28 cellular contexts compared by ENCODE assay signal in the genomic region with DNA sequence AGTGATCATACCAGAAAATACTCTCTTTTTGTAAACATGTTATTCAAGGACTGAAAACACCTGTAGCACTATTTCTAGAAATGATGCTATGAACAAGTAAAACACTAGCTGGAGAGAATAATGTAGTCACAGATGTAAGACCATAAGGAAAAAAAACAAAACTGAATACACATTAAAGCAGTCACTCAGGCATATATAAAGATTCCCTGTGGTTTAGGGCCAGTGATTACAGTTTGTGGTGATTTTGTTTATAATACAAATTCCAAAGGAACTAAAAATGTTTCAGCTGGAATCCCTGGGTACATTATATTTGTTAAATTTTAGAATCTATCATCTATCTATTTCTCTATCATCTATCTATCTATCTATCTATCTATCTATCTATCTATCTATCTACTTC.
A peak's percentile ranks its signal among the peaks of the same experiment; 100 is the strongest.
DNase-seq lines count a peak whose midpoint lies in the region; ATAC-seq, FAIRE-seq and TF ChIP-seq lines count a peak whose summit lies in the region.
"Had no signal": no experiment of that assay in that cellular context is flagged by ENCODE, and none has a peak within 500 bp of the region (broad histone marks: within the 10 kb centered on the region; RNA-seq: fewer than 3 reads in every experiment).

No MANE protein-coding gene starts in this region.

- no peak for ATAC-seq in GM21367 (IDR thresholded peaks at IDR 0.05; ENCODE audit: unreplicated experiment)
- ATAC-seq: GM12878, PC-3 had no signal

- H2BK12ac ChIP-seq in H9 (ENCODE audit: insufficient read length, low read depth, low read length) = no peak overlapping the region

- no peak overlapping the region for H3K56ac ChIP-seq in H9 (ENCODE audit: insufficient read length, low read depth, low read length)

- H2AK5ac ChIP-seq in H9 (ENCODE audit: insufficient read length, low read length) = no peak overlapping the region

- no peak for TF ChIP-seq CTCF in H9 (conservative IDR thresholded peaks at IDR 0.05)
- no peak for TF ChIP-seq CTCF in fibroblast of villous mesenchyme (IDR thresholded peaks at IDR 0.05; ENCODE audit: insufficient read depth, low read depth, low read length)

- H3K36me3 Mint-ChIP-seq in H9 (ENCODE audit: insufficient read depth in 1 of 3, low read depth in 3 of 3) = peaks cover 0 to 6% (median 0%) of the 10 kb centered on the region in 3 experiments; a peak in 1 of 7 replicates
- H3K36me3 Mint-ChIP-seq: CD4-positive, CD25-positive, alpha-beta regulatory T cell had no signal

- H4K5ac ChIP-seq in H9 (ENCODE audit: insufficient read length, low read depth, low read length) = no peak overlapping the region

- no peak overlapping the region for H2BK20ac ChIP-seq in H9 (ENCODE audit: low read depth, low read length, poor library complexity, severe bottlenecking)

- FAIRE-seq in H54 (lab: Jason Lieb, UNC) = no peak
- FAIRE-seq: A204.1, GM12878 had no signal

- H2AFZ ChIP-seq in H9 (ENCODE audit: low read length) = no peak overlapping the region

- no peaks in the 10 kb centered on the region for H3K9me3 Mint-ChIP-seq in H9

- H3K27ac ChIP-seq in H9 (ENCODE audit: insufficient read length, low read depth, low read length) = peak overlapping the region; percentile 65
- no peak overlapping the region for H3K27ac ChIP-seq in effector memory CD4-positive, alpha-beta T cell (ENCODE audit: insufficient read depth, low read length, poor library complexity, severe bottlenecking)
- H3K27ac ChIP-seq: BLaER1, HL-60 had no signal

- H3K4ac ChIP-seq in H9 (ENCODE audit: low read depth, low read length) = no peak overlapping the region

- no peak overlapping the region for H3T11ph ChIP-seq in H9 (ENCODE audit: low read length)

- TF ChIP-seq POLR2A in H54 (IDR thresholded peaks at IDR 0.05; ENCODE audit: low read depth, low read length) = no peak

- H3K4me3 ChIP-seq in fibroblast of villous mesenchyme (ENCODE audit: low read depth, low read length) = no peak overlapping the region
- no peak overlapping the region for H3K4me3 ChIP-seq in effector memory CD4-positive, alpha-beta T cell (ENCODE audit: insufficient read depth, low read depth, low read length, poor library complexity, severe bottlenecking)
- H3K4me3 ChIP-seq: BLaER1, GM12878 had no signal

- H3K27ac Mint-ChIP-seq in H9 = peak overlapping the region; percentile 97 to 100 (median 100)
- H3K27ac Mint-ChIP-seq: CD4-positive, CD25-positive, alpha-beta regulatory T cell had no signal

- no peak overlapping the region for H4K91ac ChIP-seq in H9 (ENCODE audit: insufficient read length, low read depth, low read length)

- peak overlapping the region; percentile 43 for H3K4me2 ChIP-seq in H9 (ENCODE audit: insufficient read depth, insufficient read length, low read length)
- H3K4me2 ChIP-seq: BLaER1, SK-N-SH had no signal

- H4K8ac ChIP-seq in H9 (replicated peaks; ENCODE audit: insufficient read length, low read depth, low read length) = no peak overlapping the region

- H3K23ac ChIP-seq in H9 (ENCODE audit: insufficient read length, low read depth, low read length) = no peak overlapping the region

- H3K4me1 Mint-ChIP-seq in H9 = peaks cover 69 to 71% of the 10 kb centered on the region in 2 experiments
- H3K4me1 Mint-ChIP-seq: CD4-positive, CD25-positive, alpha-beta regulatory T cell had no signal

- no peak overlapping the region for H2BK5ac ChIP-seq in H9 (ENCODE audit: insufficient read length, low read length)

- peak overlapping the region in 1 of 2 experiments; percentile 30; a peak in 2 of 5 replicates for H3K4me3 Mint-ChIP-seq in H9
- H3K4me3 Mint-ChIP-seq: CD4-positive, CD25-positive, alpha-beta regulatory T cell had no signal

- H3K14ac ChIP-seq in H9 (ENCODE audit: insufficient read depth, low read length) = no peak overlapping the region

- no peaks in the 10 kb centered on the region for H3K27me3 ChIP-seq in H9 (ENCODE audit: insufficient read depth, low read length)
- no peaks in the 10 kb centered on the region for H3K27me3 ChIP-seq in effector memory CD4-positive, alpha-beta T cell (replicated peaks; ENCODE audit: control insufficient read depth, insufficient read depth, low read length, poor library complexity, severe bottlenecking)
- H3K27me3 ChIP-seq: BLaER1 had no signal

- H2BK120ac ChIP-seq in H9 (ENCODE audit: low read depth, low read length, poor library complexity, severe bottlenecking) = no peak overlapping the region

- DNase-seq in H9 (no peak), M059J (ENCODE audit: low read depth) (peak; percentile 10), fibroblast of villous mesenchyme (ENCODE audit: low read depth) (peak; percentile 36), non-pigmented ciliary epithelial cell (ENCODE audit: low read depth) (peak; percentile 1), H54 (ENCODE audit: insufficient read length, low spot score) (no peak), NCI-H1694 treated with DMSO at 0.1 percent for 48 hours (lab: John Stamatoyannopoulos, UW) (no peak)
- no peak for DNase-seq in effector memory CD4-positive, alpha-beta T cell
- DNase-seq: CD4-positive, CD25-positive, alpha-beta regulatory T cell; COR-L47; DMS 273 treated with DMSO at 0.1 percent for 48 hours; DMS79; EL; GDM1; GOT3; KG1; MM.1S; NCI-H1694; NCI-H2171 treated with DMSO at 0.1 percent for 48 hours; NCI-H524; NCI-H774; PC-3; SK-N-SH; SW 1271 had no signal

- no peaks in the 10 kb centered on the region for H3K79me2 ChIP-seq in H9 (ENCODE audit: insufficient read depth, low read length)

- peaks cover 4% of the 10 kb centered on the region; the same call in 1 of the 2 replicates for H3K4me1 ChIP-seq in H9 (ENCODE audit: insufficient read depth, low read length)
- H3K4me1 ChIP-seq in effector memory CD4-positive, alpha-beta T cell (ENCODE audit: control insufficient read depth, insufficient read depth, low read length, poor library complexity, severe bottlenecking) = no peaks in the 10 kb centered on the region

- H2BK15ac ChIP-seq in H9 (ENCODE audit: low read depth, low read length) = no peak overlapping the region

- no peaks in the 10 kb centered on the region for H3K36me3 ChIP-seq in effector memory CD4-positive, alpha-beta T cell (ENCODE audit: control insufficient read depth, insufficient read depth, low read length)
- H3K36me3 ChIP-seq: BLaER1 had no signal

- H3K9ac ChIP-seq in H9 (ENCODE audit: extremely low read depth, insufficient read length, low read length) = no peak overlapping the region
- H3K9ac ChIP-seq: BLaER1, SK-N-SH had no signal

- no peaks in the 10 kb centered on the region for H3K9me3 ChIP-seq in H9 (ENCODE audit: control insufficient read depth, low read depth, low read length)
- no peaks in the 10 kb centered on the region for H3K9me3 ChIP-seq in effector memory CD4-positive, alpha-beta T cell (ENCODE audit: control insufficient read depth, low read length)
- H3K9me3 ChIP-seq: BLaER1, SK-N-SH had no signal

- H3K18ac ChIP-seq in H9 (ENCODE audit: insufficient read length, low read depth, low read length) = no peak overlapping the region

- H4K20me1 ChIP-seq in H9 (ENCODE audit: control insufficient read depth, insufficient read depth, insufficient read length) = no peaks in the 10 kb centered on the region
- H4K20me1 ChIP-seq: BLaER1 had no signal

- H3K79me1 ChIP-seq in H9 (ENCODE audit: insufficient read depth, low read depth, low read length, poor library complexity, severe bottlenecking) = no peaks in the 10 kb centered on the region

- no peaks in the 10 kb centered on the region for H3K23me2 ChIP-seq in H9 (ENCODE audit: insufficient read length, low read depth, low read length, poor library complexity, severe bottlenecking)

- H3K27me3 Mint-ChIP-seq in H9 (ENCODE audit: low read depth) = no peaks in the 10 kb centered on the region
- H3K27me3 Mint-ChIP-seq: CD4-positive, CD25-positive, alpha-beta regulatory T cell had no signal

Comparison
In these comparisons a context has a peak if more than half of its experiments do, and no peak if none do; other contexts are left out.
1. DNase-seq: peak in M059J (single experiment), fibroblast of villous mesenchyme (single experiment) and non-pigmented ciliary epithelial cell (single experiment); none in H9 (single experiment), effector memory CD4-positive, alpha-beta T cell (0 of 3), H54 (single experiment) and NCI-H1694 treated with DMSO at 0.1 percent for 48 hours (single experiment).